In the genomic region with DNA sequence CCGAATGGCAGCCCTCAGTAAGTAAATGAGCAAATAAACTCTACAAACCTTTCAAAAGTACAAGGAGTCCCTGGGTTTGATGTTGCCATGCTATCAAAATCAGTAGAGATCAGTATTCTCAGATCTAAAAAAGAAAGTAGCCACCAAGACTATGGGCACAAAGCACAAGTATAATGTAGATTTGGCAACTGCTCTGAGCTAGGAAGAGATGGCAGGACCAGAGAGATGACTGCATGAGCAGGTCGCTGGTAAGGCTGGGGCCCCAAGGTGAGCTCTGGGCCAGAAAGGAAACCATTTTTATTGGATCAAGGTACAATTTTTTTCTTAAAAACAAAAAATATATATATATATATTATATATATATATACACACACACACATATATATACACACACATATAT, we compare ENCODE assay signal across 12 cellular contexts. TPM values are rescaled to one million over a fixed set of nuclear protein-coding genes. Genes with fewer than 3 reads are reported as not detected.
DNase-seq lines count a peak whose midpoint lies in the region; ATAC-seq, FAIRE-seq and TF ChIP-seq lines count a peak whose summit lies in the region.
"Had no signal": no experiment of that assay in that cellular context is flagged by ENCODE, and none has a peak within 500 bp of the region (broad histone marks: within the 10 kb centered on the region; RNA-seq: fewer than 3 reads in every experiment).

No MANE protein-coding gene starts in this region.

- ATAC-seq in CD4-positive, CD25-positive, alpha-beta regulatory T cell (ENCODE audit: low read depth in 2 of 2) = no peak
- no peak for ATAC-seq in activated naive CD8-positive, alpha-beta T cell treated with anti-CD3 and anti-CD28 coated beads, Interleukin-2, amount 50 U/mL, for 24 hours
- no peak for ATAC-seq in natural killer cell treated with Interleukin-12 subunit alpha and Interleukin-12 subunit beta and Interleukin-15 and Interleukin-18, amount 100 ng/mL, for 72 hours
- ATAC-seq in HG03139 (IDR thresholded peaks at IDR 0.05; ENCODE audit: unreplicated experiment) (no peak), HG02623 (IDR thresholded peaks at IDR 0.05; ENCODE audit: unreplicated experiment) (no peak)

- H3K36me3 Mint-ChIP-seq in CD4-positive, CD25-positive, alpha-beta regulatory T cell = no peaks in the 10 kb centered on the region
- H3K36me3 Mint-ChIP-seq in activated naive CD8-positive, alpha-beta T cell treated with anti-CD3 and anti-CD28 coated beads, Interleukin-2, amount 50 U/mL, for 24 hours (ENCODE audit: low read depth) = no peaks in the 10 kb centered on the region
- H3K36me3 Mint-ChIP-seq in natural killer cell treated with Interleukin-12 subunit alpha and Interleukin-12 subunit beta and Interleukin-15 and Interleukin-18, amount 100 ng/mL, for 72 hours = no peaks in the 10 kb centered on the region

- H3K9me3 ChIP-seq in CD4-positive, CD25-positive, alpha-beta regulatory T cell (ENCODE audit: control insufficient read depth in 2 of 2, low read length in 2 of 2) = no peaks in the 10 kb centered on the region

- H4K20me1 ChIP-seq in KMS-11 (ENCODE audit: insufficient read depth) = no peaks in the 10 kb centered on the region

- no peak for FAIRE-seq in D721Med (lab: Jason Lieb, UNC)

- TF ChIP-seq CTCF in KMS-11 (conservative IDR thresholded peaks at IDR 0.05; ENCODE audit: low read depth, low read length) (no peak), RWPE1 (conservative IDR thresholded peaks at IDR 0.05; ENCODE audit: low read depth) (no peak), D721Med (IDR thresholded peaks at IDR 0.05; ENCODE audit: insufficient read depth, missing control alignments) (no peak)

- H3K4me3 ChIP-seq in CD4-positive, CD25-positive, alpha-beta regulatory T cell (ENCODE audit: low read depth, low read length) = no peak overlapping the region
- no peak overlapping the region for H3K4me3 ChIP-seq in KMS-11 (IDR thresholded peaks at IDR 0.05; ENCODE audit: insufficient read depth, low read depth, low read length)
- H3K4me3 ChIP-seq: hepatocyte, lung had no signal

- no peaks in the 10 kb centered on the region for H3K27me3 Mint-ChIP-seq in CD4-positive, CD25-positive, alpha-beta regulatory T cell
- no peaks in the 10 kb centered on the region for H3K27me3 Mint-ChIP-seq in activated naive CD8-positive, alpha-beta T cell treated with anti-CD3 and anti-CD28 coated beads, Interleukin-2, amount 50 U/mL, for 24 hours
- no peaks in the 10 kb centered on the region for H3K27me3 Mint-ChIP-seq in natural killer cell treated with Interleukin-12 subunit alpha and Interleukin-12 subunit beta and Interleukin-15 and Interleukin-18, amount 100 ng/mL, for 72 hours

- no peak for DNase-seq in CD4-positive, CD25-positive, alpha-beta regulatory T cell
- no peak for DNase-seq in activated naive CD8-positive, alpha-beta T cell treated with anti-CD3 and anti-CD28 coated beads, Interleukin-2, amount 50 U/mL, for 24 hours
- no peak for DNase-seq in natural killer cell treated with Interleukin-12 subunit alpha and Interleukin-12 subunit beta and Interleukin-15 and Interleukin-18, amount 100 ng/mL, for 72 hours (ENCODE audit: low spot score)
- DNase-seq in RWPE1 (ENCODE audit: low spot score) (no peak), D721Med (ENCODE audit: insufficient read length, low spot score) (no peak)
- DNase-seq: NCI-H187 had no signal

- H3K4me1 Mint-ChIP-seq in CD4-positive, CD25-positive, alpha-beta regulatory T cell = peaks cover 11 to 63% (median 42%) of the 10 kb centered on the region in 4 donors
- peaks cover 64% of the 10 kb centered on the region for H3K4me1 Mint-ChIP-seq in activated naive CD8-positive, alpha-beta T cell treated with anti-CD3 and anti-CD28 coated beads, Interleukin-2, amount 50 U/mL, for 24 hours
- H3K4me1 Mint-ChIP-seq in natural killer cell treated with Interleukin-12 subunit alpha and Interleukin-12 subunit beta and Interleukin-15 and Interleukin-18, amount 100 ng/mL, for 72 hours (ENCODE audit: low read depth in 2 of 2) = peaks cover 24 to 32% of the 10 kb centered on the region in 2 donors

- H3K27me3 ChIP-seq in CD4-positive, CD25-positive, alpha-beta regulatory T cell (ENCODE audit: control insufficient read depth, insufficient read depth, low read length) = no peaks in the 10 kb centered on the region
- no peaks in the 10 kb centered on the region for H3K27me3 ChIP-seq in KMS-11 (ENCODE audit: insufficient read depth, low read depth)
- H3K27me3 ChIP-seq: hepatocyte had no signal

- H3K4me1 ChIP-seq in CD4-positive, CD25-positive, alpha-beta regulatory T cell (ENCODE audit: control insufficient read depth, insufficient read depth, low read length, poor library complexity, severe bottlenecking) = peaks cover 77% of the 10 kb centered on the region
- H3K4me1 ChIP-seq in KMS-11 (ENCODE audit: low read depth, poor library complexity, severe bottlenecking) = peaks cover 53% of the 10 kb centered on the region

- peak overlapping the region; percentile 62 for H3K27ac ChIP-seq in CD4-positive, CD25-positive, alpha-beta regulatory T cell (ENCODE audit: insufficient read depth, low read length, poor library complexity, severe bottlenecking)
- H3K27ac ChIP-seq in KMS-11 = no peak overlapping the region; the same call in 1 of the 2 replicates
- H3K27ac ChIP-seq in RWPE1 = no peak overlapping the region

- no peak overlapping the region for H2AFZ ChIP-seq in KMS-11 (ENCODE audit: low read depth)

- H3K27ac Mint-ChIP-seq in CD4-positive, CD25-positive, alpha-beta regulatory T cell = peak overlapping the region; percentile 74 to 94 (median 86)
- H3K27ac Mint-ChIP-seq in activated naive CD8-positive, alpha-beta T cell treated with anti-CD3 and anti-CD28 coated beads, Interleukin-2, amount 50 U/mL, for 24 hours = peak overlapping the region; percentile 47
- peak overlapping the region; percentile 34 to 45 for H3K27ac Mint-ChIP-seq in natural killer cell treated with Interleukin-12 subunit alpha and Interleukin-12 subunit beta and Interleukin-15 and Interleukin-18, amount 100 ng/mL, for 72 hours

- no peaks in the 10 kb centered on the region for H3K79me2 ChIP-seq in KMS-11 (ENCODE audit: insufficient read depth, low read depth)
- H3K79me2 ChIP-seq: hepatocyte, parathyroid adenoma had no signal

- CTCF ChIA-PET in RWPE1 (lab: Yijun Ruan, JAX) = interaction anchor here (0.6 kb wide), 2 partner anchors 25 to 104 kb away, joined by 3 read pairs; no protein-coding TSS in a partner anchor

- H3K4me2 ChIP-seq in KMS-11 = peak overlapping the region; percentile 13; the same call in 1 of the 2 replicates

- H3K36me3 ChIP-seq in CD4-positive, CD25-positive, alpha-beta regulatory T cell (ENCODE audit: control insufficient read depth, insufficient read depth, low read length) = no peaks in the 10 kb centered on the region
- no peaks in the 10 kb centered on the region for H3K36me3 ChIP-seq in KMS-11 (ENCODE audit: insufficient read depth)

- no peak overlapping the region for H3K9ac ChIP-seq in KMS-11
- H3K9ac ChIP-seq: parathyroid adenoma had no signal

- H3K9me3 Mint-ChIP-seq in CD4-positive, CD25-positive, alpha-beta regulatory T cell = no peaks in the 10 kb centered on the region
- no peaks in the 10 kb centered on the region for H3K9me3 Mint-ChIP-seq in activated naive CD8-positive, alpha-beta T cell treated with anti-CD3 and anti-CD28 coated beads, Interleukin-2, amount 50 U/mL, for 24 hours
- no peaks in the 10 kb centered on the region for H3K9me3 Mint-ChIP-seq in natural killer cell treated with Interleukin-12 subunit alpha and Interleukin-12 subunit beta and Interleukin-15 and Interleukin-18, amount 100 ng/mL, for 72 hours

- POLR2A ChIA-PET in RWPE1 (lab: Yijun Ruan, JAX; ENCODE audit: low non-redundant PET) = no interaction called here

- H3K4me3 Mint-ChIP-seq in CD4-positive, CD25-positive, alpha-beta regulatory T cell = peak overlapping the region in 2 of 4 donors; percentile 7 to 59
- H3K4me3 Mint-ChIP-seq in activated naive CD8-positive, alpha-beta T cell treated with anti-CD3 and anti-CD28 coated beads, Interleukin-2, amount 50 U/mL, for 24 hours = no peak overlapping the region
- H3K4me3 Mint-ChIP-seq in natural killer cell treated with Interleukin-12 subunit alpha and Interleukin-12 subunit beta and Interleukin-15 and Interleukin-18, amount 100 ng/mL, for 72 hours = no peak overlapping the region

RNA-seq across cellular contexts. Expression of a gene that starts 3.1 kb away (rescaled TPM):
- total RNA-seq in CD4-positive, CD25-positive, alpha-beta regulatory T cell = not detected
- not detected for polyA plus RNA-seq in CD4-positive, CD25-positive, alpha-beta regulatory T cell
- not detected for total RNA-seq in natural killer cell treated with Interleukin-12 subunit alpha and Interleukin-12 subunit beta and Interleukin-15 and Interleukin-18, amount 100 ng/mL, for 72 hours

RNA-seq across cellular contexts. Expression of a gene that starts 3.1 kb away (rescaled TPM):
- not detected for total RNA-seq in CD4-positive, CD25-positive, alpha-beta regulatory T cell
- polyA plus RNA-seq in CD4-positive, CD25-positive, alpha-beta regulatory T cell = not detected
- not detected for total RNA-seq in natural killer cell treated with Interleukin-12 subunit alpha and Interleukin-12 subunit beta and Interleukin-15 and Interleukin-18, amount 100 ng/mL, for 72 hours

RNA-seq across cellular contexts. Expression of a gene that starts 32.8 kb away (rescaled TPM):
- total RNA-seq in CD4-positive, CD25-positive, alpha-beta regulatory T cell = 22.4 TPM
- 100 to 1,000 TPM in 1 of 4 donors, 10 to 100 TPM in 3; 45.4 to 111 (median 65.8) TPM for polyA plus RNA-seq in CD4-positive, CD25-positive, alpha-beta regulatory T cell
- total RNA-seq in natural killer cell treated with Interleukin-12 subunit alpha and Interleukin-12 subunit beta and Interleukin-15 and Interleukin-18, amount 100 ng/mL, for 72 hours = 1 to 10 TPM; 3.3 to 3.9 TPM

RNA-seq across cellular contexts. Expression of a gene that starts 57.3 kb away (rescaled TPM):
- total RNA-seq in CD4-positive, CD25-positive, alpha-beta regulatory T cell = 85.1 TPM
- polyA plus RNA-seq in CD4-positive, CD25-positive, alpha-beta regulatory T cell = 100 to 1,000 TPM; 431 to 569 (median 496) TPM
- 100 to 1,000 TPM; 188 to 272 TPM for total RNA-seq in natural killer cell treated with Interleukin-12 subunit alpha and Interleukin-12 subunit beta and Interleukin-15 and Interleukin-18, amount 100 ng/mL, for 72 hours

RNA-seq across cellular contexts. Expression of a gene that starts 57.5 kb away (rescaled TPM):
- total RNA-seq in CD4-positive, CD25-positive, alpha-beta regulatory T cell = 15.7 TPM
- polyA plus RNA-seq in CD4-positive, CD25-positive, alpha-beta regulatory T cell = 10 to 100 TPM; 31.7 to 36.9 (median 34.7) TPM
- total RNA-seq in natural killer cell treated with Interleukin-12 subunit alpha and Interleukin-12 subunit beta and Interleukin-15 and Interleukin-18, amount 100 ng/mL, for 72 hours = 10 to 100 TPM; 27.6 to 67.1 TPM
